8 cellular contexts compared by ENCODE assay signal in the genomic region with DNA sequence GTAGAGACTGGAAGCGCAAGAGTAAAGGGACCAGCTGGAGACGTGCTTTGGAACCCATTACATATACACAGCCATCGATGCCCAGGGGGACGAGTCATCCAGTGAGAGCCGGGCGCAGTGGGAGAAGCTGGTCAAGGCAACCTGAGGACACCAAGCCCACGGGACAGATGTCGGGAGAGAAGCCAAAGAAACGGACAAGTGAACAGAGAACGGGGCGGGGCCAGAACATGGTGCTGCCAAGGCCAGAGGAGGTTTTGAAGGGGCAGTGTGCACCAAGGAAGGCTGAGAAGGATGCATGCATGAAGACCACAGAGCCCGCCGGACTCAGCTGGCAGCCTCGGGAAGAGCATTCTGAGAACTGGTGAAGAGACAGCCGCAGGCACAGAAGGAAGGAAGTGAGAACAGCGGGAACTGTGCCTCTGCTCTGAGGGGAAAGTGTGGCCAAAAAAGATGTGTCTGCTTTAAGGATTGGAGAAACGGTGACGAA. TPM values are rescaled to one million over a fixed set of nuclear protein-coding genes. Genes with fewer than 3 reads are reported as not detected.
DNase-seq lines count a peak whose midpoint lies in the region; ATAC-seq and TF ChIP-seq lines count a peak whose summit lies in the region.

No MANE protein-coding gene starts in this region.

- no peaks in the 10 kb centered on the region for H3F3A ChIP-seq in DOHH2 (ENCODE audit: control insufficient read depth, insufficient read depth)
- H3F3A ChIP-seq in MM.1S (ENCODE audit: insufficient read depth, low read length), result no peaks in the 10 kb centered on the region

- H4K20me1 ChIP-seq in DOHH2 (ENCODE audit: control insufficient read depth, insufficient read depth, low read depth, low read length) (peaks cover 39% of the 10 kb centered on the region; the same call in 1 of the 2 replicates), MM.1S (ENCODE audit: insufficient read depth, low read length) (0 out of 2 replicates have a peak, but pooled peaks cover 3% of the 10 kb centered on the region)

- H3K4me1 ChIP-seq in DOHH2 (ENCODE audit: control insufficient read depth, low read length) (peaks cover 20% of the 10 kb centered on the region), MM.1S (ENCODE audit: low read length) (no peaks in the 10 kb centered on the region)

- in situ Hi-C loops in astrocyte of the spinal cord (cut with HindIII; ENCODE audit: low sequenced_read_pairs), result no loop called here

- H3K4me3 Mint-ChIP-seq in nephron progenitor cell, result no peak overlapping the region

- H3K79me2 ChIP-seq in DOHH2 (ENCODE audit: control insufficient read depth, low read length) (peaks cover 100% of the 10 kb centered on the region), MM.1S (ENCODE audit: low read length) (peaks cover 81% of the 10 kb centered on the region)

- H3K4me1 Mint-ChIP-seq in nephron progenitor cell, result peaks cover 95% of the 10 kb centered on the region

- H3K4me2 ChIP-seq in DOHH2 (ENCODE audit: low read length) (peak overlapping the region; percentile 51; the same call in 1 of the 2 replicates), MM.1S (ENCODE audit: low read depth, low read length) (no peak overlapping the region)

- H3K9me3 ChIP-seq in DOHH2 (ENCODE audit: control insufficient read depth, insufficient read depth, low read length) (no peaks in the 10 kb centered on the region), MM.1S (replicated peaks; ENCODE audit: insufficient read depth, low read length) (no peaks in the 10 kb centered on the region)

- no peak for TF ChIP-seq CTCF in DOHH2 (IDR thresholded peaks at IDR 0.05; ENCODE audit: low read depth, low read length, poor library complexity, severe bottlenecking)
- TF ChIP-seq CTCF in astrocyte of the spinal cord (IDR thresholded peaks at IDR 0.05; ENCODE audit: low read depth, low read length), result no peak
- TF ChIP-seq CTCF in nephron progenitor cell (IDR thresholded peaks at IDR 0.05), result no peak
- no peak for TF ChIP-seq CTCF in MM.1S (IDR thresholded peaks at IDR 0.05; ENCODE audit: low read length)

- H3K36me3 ChIP-seq in DOHH2 (ENCODE audit: control insufficient read depth, low read length), result no peaks in the 10 kb centered on the region
- H3K36me3 ChIP-seq in MM.1S (replicated peaks; ENCODE audit: insufficient read depth, low read length), result no peaks in the 10 kb centered on the region

- no peaks in the 10 kb centered on the region for H3K9me2 ChIP-seq in DOHH2 (replicated peaks; ENCODE audit: control insufficient read depth, low read length)
- H3K9me2 ChIP-seq in MM.1S (replicated peaks; ENCODE audit: insufficient read depth, low read length), result no peaks in the 10 kb centered on the region

- H3K27ac ChIP-seq in DOHH2 (ENCODE audit: low read depth, low read length) (no peak overlapping the region), MM.1S (ENCODE audit: low read length) (no peak overlapping the region)

- H3K9ac ChIP-seq in MM.1S (ENCODE audit: low read length), result no peak overlapping the region

- DNase-seq in M059J (ENCODE audit: low read depth) (peak; percentile 43), astrocyte of the spinal cord (ENCODE audit: low read depth, low spot score) (peak; percentile 40), nephron progenitor cell (no peak), GM19238 (ENCODE audit: insufficient read length, low spot score) (no peak), DMS153 (lab: John Stamatoyannopoulos, UW) (no peak), MM.1S (no peak)

- H2AFZ ChIP-seq in MM.1S (ENCODE audit: low read length), result no peak overlapping the region

- no peak for ATAC-seq in HG03354 (IDR thresholded peaks at IDR 0.05; ENCODE audit: poor library complexity, severe bottlenecking, unreplicated experiment)

- no peak overlapping the region for H3K4me3 ChIP-seq in DOHH2 (ENCODE audit: low read length)
- no peak overlapping the region for H3K4me3 ChIP-seq in astrocyte of the spinal cord (ENCODE audit: low read depth, low read length)
- H3K4me3 ChIP-seq in MM.1S (ENCODE audit: low read length), result no peak overlapping the region

- peak overlapping the region; percentile 75 for H3K27ac Mint-ChIP-seq in nephron progenitor cell

- no peaks in the 10 kb centered on the region for H3K27me3 ChIP-seq in DOHH2 (ENCODE audit: control insufficient read depth, low read length)
- H3K27me3 ChIP-seq in MM.1S (replicated peaks; ENCODE audit: insufficient read depth, low read length), result no peaks in the 10 kb centered on the region

- H3K9me3 Mint-ChIP-seq in nephron progenitor cell, result no peaks in the 10 kb centered on the region

- H3K36me3 Mint-ChIP-seq in nephron progenitor cell (ENCODE audit: low read depth), result peaks cover 4% of the 10 kb centered on the region

- peaks cover 5% of the 10 kb centered on the region for H3K27me3 Mint-ChIP-seq in nephron progenitor cell (ENCODE audit: low read depth, poor library complexity)

RNA-seq across cellular contexts. Expression of gene CAMSAP1, which starts 20.3 kb away (rescaled TPM):
- 17.2 and 21.5 TPM in 2 replicates for total RNA-seq in M059J (2014; rRNA removed; shearing (Covaris generic))

Comparison
In these comparisons a context has a peak if more than half of its experiments do, and no peak if none do; other contexts are left out.
1. DNase-seq: peak in M059J (single experiment) and astrocyte of the spinal cord (single experiment); none in nephron progenitor cell (single experiment), GM19238 (single experiment), DMS153 (single experiment) and MM.1S (single experiment).